ENCODE assay signal across 8 cellular contexts in the genomic region with DNA sequence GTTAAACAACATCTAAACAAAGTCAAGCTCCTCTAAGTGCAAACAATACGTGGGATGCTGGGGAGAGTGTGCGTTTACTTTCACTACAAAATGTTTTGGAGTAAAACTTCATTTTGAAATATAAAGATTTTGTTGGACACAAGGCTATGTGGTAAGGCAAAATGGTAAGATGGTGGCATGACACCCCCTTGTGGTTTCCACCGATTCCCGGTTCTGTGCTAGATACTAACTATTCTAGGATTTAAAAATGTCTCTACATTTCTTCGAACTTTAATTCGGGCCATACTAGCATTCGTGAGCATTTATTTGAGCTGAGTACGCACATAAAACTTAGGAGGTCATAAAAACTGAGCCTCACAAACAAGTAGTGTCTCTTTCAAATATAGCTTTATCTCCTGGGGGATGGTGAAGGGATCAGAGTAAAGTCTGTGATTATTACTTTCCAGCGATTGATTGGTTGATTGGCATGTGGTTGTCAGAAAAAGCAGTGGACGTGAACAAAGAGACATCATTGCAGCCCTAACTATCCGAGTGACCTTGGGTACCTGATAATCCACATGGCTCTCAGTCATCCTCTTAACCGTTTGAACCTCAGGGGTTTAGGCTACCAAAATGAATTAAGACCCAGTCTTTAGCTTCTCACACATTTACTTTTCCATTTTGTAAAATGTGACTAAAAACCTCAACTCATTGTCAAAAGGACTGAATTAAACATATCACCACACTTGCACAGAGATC. TPM values are rescaled to one million over a fixed set of nuclear protein-coding genes. Genes with fewer than 3 reads are reported as not detected.
A peak's percentile ranks its signal among the peaks of the same experiment; 100 is the strongest.
DNase-seq lines count a peak whose midpoint lies in the region; ATAC-seq and TF ChIP-seq lines count a peak whose summit lies in the region.

No MANE protein-coding gene starts in this region.

- H3K27me3 ChIP-seq in ascending aorta = no peaks in the 10 kb centered on the region

- H3K36me3 Mint-ChIP-seq in stimulated activated naive CD8-positive, alpha-beta T cell treated with anti-CD3 and anti-CD28 coated beads, Interleukin-15, Interleukin-2, amounts not matched to agents 100 ng/mL and 50 ng/mL, for 24 hours (ENCODE audit: low read depth) = peaks cover 17% of the 10 kb centered on the region

- peaks cover 32% of the 10 kb centered on the region for H3K4me1 Mint-ChIP-seq in stimulated activated naive CD8-positive, alpha-beta T cell treated with anti-CD3 and anti-CD28 coated beads, Interleukin-15, Interleukin-2, amounts not matched to agents 100 ng/mL and 50 ng/mL, for 24 hours (ENCODE audit: low read depth)

- TF ChIP-seq CTCF in GM12872 (IDR thresholded peaks at IDR 0.05; ENCODE audit: insufficient read depth, low read depth, low read length) (peak; percentile 39; the same call in 2 of the 3 replicates), ascending aorta (IDR thresholded peaks at IDR 0.05) (peak in 2 of 3 experiments; percentile 20 to 58)

- DNase-seq in AML-193 (lab: John Stamatoyannopoulos, UW) (peak; percentile 56 to 60), NCI-H69 (lab: John Stamatoyannopoulos, UW) (peak; percentile 73), ascending aorta (ENCODE audit: low spot score in 2 of 2) (no peak), inferior parietal cortex (ENCODE audit: extremely low spot score) (peak; percentile 73)
- no peak for DNase-seq in activated CD8-positive, alpha-beta memory T cell treated with anti-CD3 and anti-CD28 coated beads, Interleukin-2, amount 50 U/mL, for 4 hours

- H3K4me1 ChIP-seq in ascending aorta = peaks cover 3 to 14% of the 10 kb centered on the region in 2 donors

- peak overlapping the region; percentile 86 for H3K27ac Mint-ChIP-seq in stimulated activated naive CD8-positive, alpha-beta T cell treated with anti-CD3 and anti-CD28 coated beads, Interleukin-15, Interleukin-2, amounts not matched to agents 100 ng/mL and 50 ng/mL, for 24 hours

- no peaks in the 10 kb centered on the region for H3K9me3 Mint-ChIP-seq in stimulated activated naive CD8-positive, alpha-beta T cell treated with anti-CD3 and anti-CD28 coated beads, Interleukin-15, Interleukin-2, amounts not matched to agents 100 ng/mL and 50 ng/mL, for 24 hours

- peak overlapping the region; percentile 86 to 92 for H3K4me3 ChIP-seq in ascending aorta

- no peak for ATAC-seq in HG03378 (IDR thresholded peaks at IDR 0.05; ENCODE audit: unreplicated experiment)

- intact Hi-C loops in ascending aorta (cut with DNase I) = loop anchor here (1.0 to 5.0 kb wide), 4 partner anchors 131 to 331 kb away; partner anchors contain the start of genes ACTL6A, GNB4 and USP13

- H3K9me3 ChIP-seq in ascending aorta = no peaks in the 10 kb centered on the region

- peak overlapping the region; percentile 94 to 98 for H3K27ac ChIP-seq in ascending aorta

- no peaks in the 10 kb centered on the region for H3K27me3 Mint-ChIP-seq in stimulated activated naive CD8-positive, alpha-beta T cell treated with anti-CD3 and anti-CD28 coated beads, Interleukin-15, Interleukin-2, amounts not matched to agents 100 ng/mL and 50 ng/mL, for 24 hours

- no peaks in the 10 kb centered on the region for H3K36me3 ChIP-seq in ascending aorta

- H3K4me3 Mint-ChIP-seq in stimulated activated naive CD8-positive, alpha-beta T cell treated with anti-CD3 and anti-CD28 coated beads, Interleukin-15, Interleukin-2, amounts not matched to agents 100 ng/mL and 50 ng/mL, for 24 hours = peak overlapping the region; percentile 83

RNA-seq across cellular contexts. Expression of gene ZNF639, which starts 1.1 kb away (rescaled TPM):
- total RNA-seq in ascending aorta = 21.4 TPM

RNA-seq across cellular contexts. Expression of gene MFN1, which starts 25.8 kb away (rescaled TPM):
- total RNA-seq in ascending aorta = 25.1 TPM

Comparison
In these comparisons a context has a peak if more than half of its experiments do, and no peak if none do; other contexts are left out.
1. DNase-seq: peak in AML-193 (2 of 2), NCI-H69 (single experiment) and inferior parietal cortex (single experiment); none in ascending aorta (0 of 2) and activated CD8-positive, alpha-beta memory T cell treated with anti-CD3 and anti-CD28 coated beads, Interleukin-2, amount 50 U/mL, for 4 hours (single experiment).